In the genomic region with DNA sequence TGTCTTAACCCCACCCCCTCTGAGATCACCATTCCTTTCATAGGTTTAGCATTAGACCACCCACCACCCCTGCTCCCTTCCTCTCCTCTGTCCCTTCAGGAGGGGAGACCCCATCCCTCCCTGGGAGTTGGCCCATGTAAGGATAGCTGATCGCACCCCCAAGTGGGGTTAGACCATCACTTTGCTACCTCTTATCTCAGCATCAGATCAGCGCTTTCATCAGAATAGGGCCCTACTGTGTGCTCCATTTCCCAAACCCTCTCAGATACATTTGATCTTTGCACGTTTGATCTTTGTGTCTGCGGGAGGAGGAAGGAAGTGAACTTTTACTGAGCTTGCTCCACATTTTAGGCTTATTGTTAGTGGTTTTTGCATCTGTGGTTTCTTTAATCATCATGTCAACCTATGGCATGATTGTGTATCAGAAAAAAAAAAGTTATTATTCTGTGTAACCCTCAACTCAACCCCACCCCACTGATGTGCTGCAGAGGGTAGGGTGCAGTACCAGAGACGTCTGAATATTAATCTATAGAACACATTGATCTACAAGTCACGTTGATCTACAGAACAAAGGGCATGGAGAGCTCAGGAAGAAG, we compare ENCODE assay signal across 15 cellular contexts.
DNase-seq lines count a peak whose midpoint lies in the region; ATAC-seq and TF ChIP-seq lines count a peak whose summit lies in the region.
"Had no signal": no experiment of that assay in that cellular context is flagged by ENCODE, and none has a peak within 500 bp of the region (broad histone marks: within the 10 kb centered on the region; RNA-seq: fewer than 3 reads in every experiment).

No MANE protein-coding gene starts in this region.

- intact Hi-C loops in activated T-helper 2 cell treated with anti-CD3 and anti-CD28 coated beads, Interferon-gamma antibody, Interleukin-2, Interleukin-4, amounts not matched to agents 10 μg/mL and 5 μg/mL and 100 μg/mL, durations not matched to agents 14 hours and 24 hours and 36 hours (cut with micrococcal nuclease), result no loop called here
- intact Hi-C loops in natural killer cell (cut with micrococcal nuclease), result no loop called here

- peak overlapping the region; percentile 80 for H3K27ac Mint-ChIP-seq in activated T-helper 2 cell treated with anti-CD3 and anti-CD28 coated beads, Interferon-gamma antibody, Interleukin-2, Interleukin-4, amounts not matched to agents 10 μg/mL and 5 μg/mL and 100 μg/mL, durations not matched to agents 14 hours and 24 hours and 36 hours
- peak overlapping the region in 1 of 2 donors; percentile 48 for H3K27ac Mint-ChIP-seq in natural killer cell

- no peaks in the 10 kb centered on the region for H3K27me3 Mint-ChIP-seq in activated T-helper 2 cell treated with anti-CD3 and anti-CD28 coated beads, Interferon-gamma antibody, Interleukin-2, Interleukin-4, amounts not matched to agents 10 μg/mL and 5 μg/mL and 100 μg/mL, durations not matched to agents 14 hours and 24 hours and 36 hours (ENCODE audit: low read depth)
- H3K27me3 Mint-ChIP-seq in natural killer cell (ENCODE audit: low read depth in 2 of 2), result peaks cover 7 to 13% of the 10 kb centered on the region in 2 donors

- no peak for TF ChIP-seq CTCF in natural killer cell (IDR thresholded peaks at IDR 0.05)

- ATAC-seq in natural killer cell (peak in 2 of 3 donors; percentile 51 to 71), GM18867 (IDR thresholded peaks at IDR 0.05; ENCODE audit: unreplicated experiment) (no peak), HG03520 (IDR thresholded peaks at IDR 0.05; ENCODE audit: unreplicated experiment) (no peak), GM21737 (IDR thresholded peaks at IDR 0.05; ENCODE audit: unreplicated experiment) (no peak)
- ATAC-seq: heart right ventricle had no signal

- peaks cover 8% of the 10 kb centered on the region for H3K36me3 Mint-ChIP-seq in activated T-helper 2 cell treated with anti-CD3 and anti-CD28 coated beads, Interferon-gamma antibody, Interleukin-2, Interleukin-4, amounts not matched to agents 10 μg/mL and 5 μg/mL and 100 μg/mL, durations not matched to agents 14 hours and 24 hours and 36 hours (ENCODE audit: low read depth)
- no peaks in the 10 kb centered on the region for H3K36me3 Mint-ChIP-seq in natural killer cell

- peaks cover 10% of the 10 kb centered on the region for H3K9me3 Mint-ChIP-seq in activated T-helper 2 cell treated with anti-CD3 and anti-CD28 coated beads, Interferon-gamma antibody, Interleukin-2, Interleukin-4, amounts not matched to agents 10 μg/mL and 5 μg/mL and 100 μg/mL, durations not matched to agents 14 hours and 24 hours and 36 hours
- H3K9me3 Mint-ChIP-seq in natural killer cell, result peaks cover 2 to 3% of the 10 kb centered on the region in 2 donors

- peak overlapping the region; percentile 62 for H3K4me3 Mint-ChIP-seq in activated T-helper 2 cell treated with anti-CD3 and anti-CD28 coated beads, Interferon-gamma antibody, Interleukin-2, Interleukin-4, amounts not matched to agents 10 μg/mL and 5 μg/mL and 100 μg/mL, durations not matched to agents 14 hours and 24 hours and 36 hours (ENCODE audit: low read depth)
- peak overlapping the region; percentile 71 for H3K4me3 Mint-ChIP-seq in natural killer cell

- peaks cover 37% of the 10 kb centered on the region for H3K4me1 Mint-ChIP-seq in activated T-helper 2 cell treated with anti-CD3 and anti-CD28 coated beads, Interferon-gamma antibody, Interleukin-2, Interleukin-4, amounts not matched to agents 10 μg/mL and 5 μg/mL and 100 μg/mL, durations not matched to agents 14 hours and 24 hours and 36 hours (ENCODE audit: low read depth)
- peaks cover 20 to 22% of the 10 kb centered on the region in 2 donors for H3K4me1 Mint-ChIP-seq in natural killer cell

- peak; percentile 27 for DNase-seq in activated CD8-positive, alpha-beta memory T cell treated with anti-CD3 and anti-CD28 coated beads, Interleukin-2, amount 50 U/mL, for 1 hour (ENCODE audit: extremely low read depth)
- no peak for DNase-seq in activated CD8-positive, alpha-beta memory T cell treated with anti-CD3 and anti-CD28 coated beads, Interleukin-2, amount 50 U/mL, for 4 hours
- peak; percentile 31 for DNase-seq in T follicular helper cell (ENCODE audit: low read depth)
- DNase-seq in activated T-helper 2 cell treated with anti-CD3 and anti-CD28 coated beads, Interferon-gamma antibody, Interleukin-2, Interleukin-4, amounts not matched to agents 10 μg/mL and 5 μg/mL and 100 μg/mL, durations not matched to agents 14 hours and 24 hours and 36 hours (ENCODE audit: low spot score), result peak; percentile 35
- no peak for DNase-seq in natural killer cell
- DNase-seq: ACHN; Caco-2; effector CD4-positive, alpha-beta T cell; heart right ventricle; NCI-H2081 treated with DMSO at 0.1 percent for 48 hours; NCI-H82; Peyer's patch had no signal

Comparison
In these comparisons a context has a peak if more than half of its experiments do, and no peak if none do; other contexts are left out.
1. DNase-seq: peak in activated CD8-positive, alpha-beta memory T cell treated with anti-CD3 and anti-CD28 coated beads, Interleukin-2, amount 50 U/mL, for 1 hour (single experiment), T follicular helper cell (single experiment) and activated T-helper 2 cell treated with anti-CD3 and anti-CD28 coated beads, Interferon-gamma antibody, Interleukin-2, Interleukin-4, amounts not matched to agents 10 μg/mL and 5 μg/mL and 100 μg/mL, durations not matched to agents 14 hours and 24 hours and 36 hours (single experiment); none in activated CD8-positive, alpha-beta memory T cell treated with anti-CD3 and anti-CD28 coated beads, Interleukin-2, amount 50 U/mL, for 4 hours (single experiment) and natural killer cell (single experiment).
2. ATAC-seq: peak in natural killer cell (2 of 3); none in GM18867 (single experiment), HG03520 (single experiment) and GM21737 (single experiment).